26 cellular contexts compared by ENCODE assay signal in genomic region chr10:30674796-30675195, GRCh38. TPM values are rescaled to one million over a fixed set of nuclear protein-coding genes. Genes with fewer than 3 reads are reported as not detected.
"Had no signal": no experiment of that assay in that cellular context is flagged by ENCODE, and none has a peak within 500 bp of the region (broad histone marks: within the 10 kb centered on the region; RNA-seq: fewer than 3 reads in every experiment).

No MANE protein-coding gene starts in this region.

- H3K27me3 Mint-ChIP-seq: brain had no signal

- H3K4me3 Mint-ChIP-seq: activated CD4-positive, alpha-beta T cell treated with anti-CD3 and anti-CD28 coated beads, Interleukin-2, amount 10 ng/mL, durations not matched to agents 7 days and 5 days; activated naive CD8-positive, alpha-beta T cell treated with anti-CD3 and anti-CD28 coated beads, Interleukin-2, amount 10 ng/mL, durations not matched to agents 7 days and 5 days; brain; endodermal cell; neural crest cell; stimulated activated memory B cell treated with anti-CD40 and anti-IgM and Interleukin-4, amounts not matched to agents 10 μg/mL and 1 μg/mL and 100 μg/mL, for 72 hours had no signal

- H3K4me3 ChIP-seq: dorsolateral prefrontal cortex, gastroesophageal sphincter, heart left ventricle, left lung, prostate gland, right atrium auricular region, SK-N-MC, smooth muscle cell, testis, upper lobe of left lung had no signal

- H3K27ac Mint-ChIP-seq: activated CD4-positive, alpha-beta T cell treated with anti-CD3 and anti-CD28 coated beads, Interleukin-2, amount 10 ng/mL, durations not matched to agents 7 days and 5 days; activated naive CD8-positive, alpha-beta T cell treated with anti-CD3 and anti-CD28 coated beads, Interleukin-2, amount 10 ng/mL, durations not matched to agents 7 days and 5 days; brain; endodermal cell; stimulated activated memory B cell treated with anti-CD40 and anti-IgM and Interleukin-4, amounts not matched to agents 10 μg/mL and 1 μg/mL and 100 μg/mL, for 72 hours had no signal

- H3K27ac ChIP-seq: dorsolateral prefrontal cortex, gastroesophageal sphincter, heart left ventricle, left lung, prostate gland, right atrium auricular region, SK-N-MC, testis, upper lobe of left lung had no signal

- H3K36me3 Mint-ChIP-seq: brain; stimulated activated memory B cell treated with anti-CD40 and anti-IgM and Interleukin-4, amounts not matched to agents 10 μg/mL and 1 μg/mL and 100 μg/mL, for 72 hours had no signal

- H3K9me3 ChIP-seq: gastroesophageal sphincter, heart left ventricle, prostate gland, testis, upper lobe of left lung had no signal

- H3K27me3 ChIP-seq: heart left ventricle, left lung, right atrium auricular region, testis, upper lobe of left lung had no signal

- ATAC-seq: gastroesophageal sphincter; heart left ventricle; left lung; stimulated activated memory B cell treated with anti-CD40 and anti-IgM and Interleukin-4, amounts not matched to agents 10 μg/mL and 1 μg/mL and 100 μg/mL, for 72 hours had no signal

- DNase-seq: activated CD4-positive, alpha-beta T cell treated with anti-CD3 and anti-CD28 coated beads, Interleukin-2, amount 10 ng/mL, durations not matched to agents 7 days and 5 days; activated CD4-positive, CD25-positive, alpha-beta regulatory T cell; activated CD8-positive, alpha-beta memory T cell treated with anti-CD3 and anti-CD28 coated beads for 24 hours; activated naive CD4-positive, alpha-beta T cell treated with Interleukin-2 at 50 U/mL for 16 hours; activated naive CD8-positive, alpha-beta T cell treated with anti-CD3 and anti-CD28 coated beads, Interleukin-2, amount 10 ng/mL, durations not matched to agents 7 days and 5 days; caudate nucleus; dorsolateral prefrontal cortex; endodermal cell; heart left ventricle; kidney; left lung; mammary epithelial cell; stimulated activated CD4-positive, alpha-beta T cell treated with anti-CD3 and anti-CD28 coated beads, Interleukin-4, amount 100 ng/mL, for 1 hour; testis had no signal

- H3K36me3 ChIP-seq: gastroesophageal sphincter, heart left ventricle, left lung, prostate gland, right atrium auricular region, upper lobe of left lung had no signal

- H3K4me1 ChIP-seq: gastroesophageal sphincter, left lung, prostate gland, right atrium auricular region, testis had no signal

RNA-seq across cellular contexts. Expression of gene LYZL2, which starts 45.2 kb away (rescaled TPM):
- total RNA-seq: activated CD4-positive, alpha-beta T cell treated with anti-CD3 and anti-CD28 coated beads, Interleukin-2, amount 10 ng/mL, durations not matched to agents 7 days and 5 days; activated naive CD8-positive, alpha-beta T cell treated with anti-CD3 and anti-CD28 coated beads, Interleukin-2, amount 10 ng/mL, durations not matched to agents 7 days and 5 days; dorsolateral prefrontal cortex; endodermal cell; epithelial cell of proximal tubule; gastroesophageal sphincter; heart left ventricle; kidney; left lung; mammary epithelial cell; myocyte; neural crest cell; omental fat pad; right atrium auricular region; smooth muscle cell; upper lobe of left lung had no signal
